8 cellular contexts compared by ENCODE assay signal in genomic region chr1:168137515-168137821, GRCh38. TPM values are rescaled to one million over a fixed set of nuclear protein-coding genes. Genes with fewer than 3 reads are reported as not detected.
DNase-seq lines count a peak whose midpoint lies in the region; ATAC-seq and TF ChIP-seq lines count a peak whose summit lies in the region.

No MANE protein-coding gene starts in this region.

- peaks cover 40% of the 10 kb centered on the region for H3K4me1 Mint-ChIP-seq in activated CD4-positive, alpha-beta T cell treated with anti-CD3 and anti-CD28 coated beads for 36 hours

- no peak for TF ChIP-seq POLR2A in lower leg skin (IDR thresholded peaks at IDR 0.05)

- intact Hi-C loops in activated CD4-positive, alpha-beta T cell treated with anti-CD3 and anti-CD28 coated beads for 36 hours (cut with DNase I, micrococcal nuclease) = loop anchor here (5.0 kb wide), 4 partner anchors 40 to 185 kb away; partner anchors contain the start of genes SFT2D2 (in 1 of the 2) and TIPRL (in 1 of the 2)
- intact Hi-C loops in lower leg skin (cut with DNase I; ENCODE audit: low total_unique reads) = no loop called here
- intact Hi-C loops in tibial artery (cut with DNase I; ENCODE audit: low total_unique reads) = no loop called here

- H3K4me1 ChIP-seq in tibial artery = peaks cover 0 to 23% (median 18%) of the 10 kb centered on the region in 4 donors

- no peaks in the 10 kb centered on the region for H3K36me3 Mint-ChIP-seq in activated CD4-positive, alpha-beta T cell treated with anti-CD3 and anti-CD28 coated beads for 36 hours (ENCODE audit: low read depth)

- no peak for DNase-seq in activated CD4-positive, alpha-beta T cell treated with anti-CD3 and anti-CD28 coated beads for 36 hours
- DNase-seq in activated CD4-positive, alpha-beta T cell treated with anti-CD3 and anti-CD28 coated beads, Interleukin-2, amount 50 U/mL, for 1 hour = no peak
- DNase-seq in brain microvascular endothelial cell (no peak), lower leg skin (ENCODE audit: low spot score in 2 of 2) (no peak), tibial artery (no peak), mucosa of gallbladder (ENCODE audit: low spot score) (no peak)

- TF ChIP-seq CTCF in brain microvascular endothelial cell (IDR thresholded peaks at IDR 0.05; ENCODE audit: low read depth, low read length, missing control alignments) (no peak), lower leg skin (IDR thresholded peaks at IDR 0.05) (no peak), tibial artery (IDR thresholded peaks at IDR 0.05) (no peak)

- peak overlapping the region; percentile 73 for H3K4me3 Mint-ChIP-seq in activated CD4-positive, alpha-beta T cell treated with anti-CD3 and anti-CD28 coated beads for 36 hours

- no peaks in the 10 kb centered on the region for H3K36me3 ChIP-seq in brain microvascular endothelial cell (replicated peaks)
- H3K36me3 ChIP-seq in tibial artery = no peaks in the 10 kb centered on the region

- H3K27ac ChIP-seq in brain microvascular endothelial cell (no peak overlapping the region), tibial artery (peak overlapping the region; percentile 84 to 85)

- H3K27ac Mint-ChIP-seq in activated CD4-positive, alpha-beta T cell treated with anti-CD3 and anti-CD28 coated beads for 36 hours = peak overlapping the region; percentile 61

- POLR2A ChIA-PET in activated CD4-positive, alpha-beta T cell treated with anti-CD3 and anti-CD28 coated beads for 36 hours (lab: Charles Lee) = no interaction called here

- no peaks in the 10 kb centered on the region for H3K9me3 Mint-ChIP-seq in activated CD4-positive, alpha-beta T cell treated with anti-CD3 and anti-CD28 coated beads for 36 hours (ENCODE audit: low read depth)

- CTCF ChIA-PET in activated CD4-positive, alpha-beta T cell treated with anti-CD3 and anti-CD28 coated beads for 36 hours (lab: Charles Lee) = interaction anchor here (0.6 to 2.0 kb wide), 3 partner anchors 55 to 706 kb away, joined by 3 to 8 read pairs (median 3); no protein-coding TSS in a partner anchor

- peak overlapping the region; percentile 76 for H3K4me3 ChIP-seq in brain microvascular endothelial cell (ENCODE audit: low read depth, low read length)
- H3K4me3 ChIP-seq in lower leg skin (ENCODE audit: low read depth, poor library complexity, severe bottlenecking) = peak overlapping the region; percentile 42
- peak overlapping the region; percentile 86 to 94 for H3K4me3 ChIP-seq in tibial artery

- H3K9me3 ChIP-seq in tibial artery = no peaks in the 10 kb centered on the region

- in situ Hi-C loops in brain microvascular endothelial cell (cut with HindIII; ENCODE audit: low pct_ligation_motif_present, low sequenced_read_pairs) = no loop called here

- WGBS in lower leg skin, 2 donors = 1% methylated on average over 6 of the region's 6 CpGs

- no peak for ATAC-seq in activated CD4-positive, alpha-beta T cell treated with anti-CD3 and anti-CD28 coated beads for 36 hours
- no peak for ATAC-seq in GM18870 (IDR thresholded peaks at IDR 0.05; ENCODE audit: unreplicated experiment)
- ATAC-seq in HG03135 (IDR thresholded peaks at IDR 0.05; ENCODE audit: unreplicated experiment) = no peak

- H3K27me3 ChIP-seq in brain microvascular endothelial cell (replicated peaks) (no peaks in the 10 kb centered on the region), tibial artery (no peaks in the 10 kb centered on the region)

- H3K27me3 Mint-ChIP-seq in activated CD4-positive, alpha-beta T cell treated with anti-CD3 and anti-CD28 coated beads for 36 hours = peaks cover 37% of the 10 kb centered on the region

RNA-seq across cellular contexts. Expression of gene GPR161, which starts 0.7 kb away (rescaled TPM):
- under 1 TPM; 0.42 to 0.59 TPM for total RNA-seq in activated CD4-positive, alpha-beta T cell treated with anti-CD3 and anti-CD28 coated beads for 36 hours
- 1 to 10 TPM in 3 of 4 donors, under 1 TPM in 1; 0.97 to 5.9 (median 1.6) TPM for total RNA-seq in lower leg skin
- total RNA-seq in mucosa of gallbladder = 13.9 TPM

RNA-seq across cellular contexts. Expression of gene TIPRL, which starts 41.3 kb away (rescaled TPM):
- total RNA-seq in activated CD4-positive, alpha-beta T cell treated with anti-CD3 and anti-CD28 coated beads for 36 hours = 10 to 100 TPM; 52.5 to 57.5 TPM
- total RNA-seq in lower leg skin = 10 to 100 TPM; 13.2 to 21.8 (median 18.6) TPM
- 30.3 TPM for total RNA-seq in mucosa of gallbladder

Comparison
In these comparisons a context has a peak if more than half of its experiments do, and no peak if none do; other contexts are left out.
1. intact Hi-C loops: an anchor here in activated CD4-positive, alpha-beta T cell treated with anti-CD3 and anti-CD28 coated beads for 36 hours (5.0 kb wide); none called in lower leg skin and tibial artery.